In the genomic region with DNA sequence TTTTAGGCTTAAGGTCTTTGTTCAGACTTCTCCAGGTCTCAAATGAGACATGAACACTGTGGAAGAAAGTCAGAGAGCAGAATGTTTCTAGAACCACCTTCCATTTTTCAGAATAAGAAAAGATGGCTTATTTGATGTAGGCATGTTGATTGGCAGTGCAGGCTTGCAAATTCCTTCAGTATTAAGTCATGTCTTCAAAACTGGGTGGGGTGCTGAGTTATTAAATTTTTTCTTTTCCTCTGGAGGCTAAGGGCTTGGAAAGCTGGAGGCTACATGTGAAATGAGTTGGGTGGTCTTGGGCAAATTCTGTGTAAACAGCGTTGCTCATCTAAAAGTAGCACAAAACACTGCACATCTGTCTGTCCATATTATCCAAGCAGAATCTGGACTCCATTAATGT, we compare ENCODE assay signal across 21 cellular contexts.
DNase-seq lines count a peak whose midpoint lies in the region; ATAC-seq, FAIRE-seq and TF ChIP-seq lines count a peak whose summit lies in the region.
"Had no signal": no experiment of that assay in that cellular context is flagged by ENCODE, and none has a peak within 500 bp of the region (broad histone marks: within the 10 kb centered on the region; RNA-seq: fewer than 3 reads in every experiment).

No MANE protein-coding gene starts in this region.

- H3K9me3 ChIP-seq in K562 (replicated peaks; ENCODE audit: control insufficient read depth, insufficient read depth, low read depth, low read length) = no peaks in the 10 kb centered on the region
- no peaks in the 10 kb centered on the region for H3K9me3 ChIP-seq in HAP-1
- H3K9me3 ChIP-seq: stomach had no signal

- H3K9me1 ChIP-seq in K562 (ENCODE audit: control insufficient read depth, insufficient read depth, low read length) = no peaks in the 10 kb centered on the region

- no peaks in the 10 kb centered on the region for H4K20me1 ChIP-seq in K562 (replicated peaks; ENCODE audit: control insufficient read depth, insufficient read depth, low read length)

- H3K27ac ChIP-seq in K562 (ENCODE audit: extremely low read depth, low read depth, low read length) = no peak overlapping the region
- H3K27ac ChIP-seq: stomach had no signal

- no peak overlapping the region for H3K4me2 ChIP-seq in K562 (ENCODE audit: insufficient read depth, low read length)

- no peaks in the 10 kb centered on the region for H3K9me3 Mint-ChIP-seq in HFFc6

- H3K36me3 ChIP-seq in K562 (ENCODE audit: control insufficient read depth, insufficient read depth, low read length) (no peaks in the 10 kb centered on the region), HAP-1 (replicated peaks) (no peaks in the 10 kb centered on the region)
- H3K36me3 ChIP-seq: stomach had no signal

- peak; percentile 59 for DNase-seq in A172 (ENCODE audit: low spot score)
- no peak for DNase-seq in HFFc6
- no peak for DNase-seq in K562 (ENCODE audit: extremely low read depth in 1 of 4, low spot score in 3 of 4)
- peak; percentile 61 for DNase-seq in iris pigment epithelial cell (ENCODE audit: low read depth)
- DNase-seq in NCI-H1417 treated with DMSO at 0.1 percent for 48 hours (lab: John Stamatoyannopoulos, UW) = no peak
- no peak for DNase-seq in HAP-1 (ENCODE audit: low spot score in 2 of 2)
- DNase-seq in RCC 7860 (ENCODE audit: low spot score) = no peak
- DNase-seq: activated CD4-positive, alpha-beta T cell treated with anti-CD3 and anti-CD28 coated beads for 4 hours; activated naive CD8-positive, alpha-beta T cell treated with anti-CD3 and anti-CD28 coated beads, Interleukin-2, amount 50 U/mL, for 24 hours; activated T-cell treated with anti-CD3 and anti-CD28 coated beads for 4 hours; cerebellar nuclear complex; left colon; NCI-H1105; NK-92 treated with Interleukin-12 subunit alpha and Interleukin-12 subunit beta, amount 100 ng/mL, for 24 hours; SHP77; stimulated activated CD4-positive, alpha-beta T cell treated with anti-CD3 and anti-CD28 coated beads, Interleukin-12 subunit alpha, Interleukin-12 subunit beta, amount 100 ng/mL, for 4 hours; stomach; T-helper 9 cell had no signal

- no TSS peak for BruUV-seq in K562 (replicated peaks; lab: Mats Ljungman, UMichigan)

- H3K36me3 Mint-ChIP-seq in HFFc6 (ENCODE audit: low read depth) = no peaks in the 10 kb centered on the region; the same call in 1 of the 2 replicates

- no peak for TF ChIP-seq EP300 in K562 (IDR thresholded peaks at IDR 0.05; ENCODE audit: low read length)

- in situ Hi-C loops in K562 (cut with MboI) (no loop called here), HAP-1 (cut with MboI; ENCODE audit: low sequenced_read_pairs) (no loop called here)

- H3K27ac Mint-ChIP-seq in HFFc6 = peak overlapping the region; percentile 4; the same call in 1 of the 2 replicates
- H3K27ac Mint-ChIP-seq: activated naive CD8-positive, alpha-beta T cell treated with anti-CD3 and anti-CD28 coated beads, Interleukin-2, amount 50 U/mL, for 24 hours had no signal

- H2AFZ ChIP-seq in K562 (ENCODE audit: low read depth, low read length) = no peak overlapping the region

- no peak overlapping the region for H3K9ac ChIP-seq in K562 (ENCODE audit: insufficient read depth in 1 of 2, low read depth in 2 of 2, low read length in 2 of 2)

- intact Hi-C loops in K562 (cut with micrococcal nuclease) = no loop called here

- CTCF ChIA-PET in K562 (lab: Yijun Ruan, JAX; ENCODE audit: low intra/inter-chr PET ratio) = no interaction called here

- no peak for FAIRE-seq in K562 (lab: Jason Lieb, UNC)
- no peak for FAIRE-seq in RCC 7860 (lab: Jason Lieb, UNC)
- FAIRE-seq: urothelium cell line had no signal

- ATAC-seq in K562 = no peak
- ATAC-seq in GM21367 (IDR thresholded peaks at IDR 0.05; ENCODE audit: unreplicated experiment) = no peak
- ATAC-seq: activated naive CD8-positive, alpha-beta T cell treated with anti-CD3 and anti-CD28 coated beads, Interleukin-2, amount 50 U/mL, for 24 hours; left colon had no signal

- POLR2A ChIA-PET in K562 (lab: Yijun Ruan, JAX) = no interaction called here

- peak overlapping the region; percentile 29; the same call in 1 of the 2 replicates for H3K4me3 Mint-ChIP-seq in HFFc6
- H3K4me3 Mint-ChIP-seq: activated naive CD8-positive, alpha-beta T cell treated with anti-CD3 and anti-CD28 coated beads, Interleukin-2, amount 50 U/mL, for 24 hours had no signal

- TF ChIP-seq CTCF in HFFc6 (IDR thresholded peaks at IDR 0.05) = no peak
- TF ChIP-seq CTCF in K562 (IDR thresholded peaks at IDR 0.05 in 2 of 3, conservative IDR thresholded peaks at IDR 0.05 in 1 of 3; ENCODE audit: insufficient read depth in 2 of 3, low read depth in 1 of 3, low read length in 3 of 3) = no peak

- H3K27me3 ChIP-seq in K562 (ENCODE audit: control insufficient read depth in 2 of 2, insufficient read depth in 2 of 2, low read length in 2 of 2) = no peaks in the 10 kb centered on the region
- H3K27me3 ChIP-seq in HAP-1 (ENCODE audit: low read depth) = no peaks in the 10 kb centered on the region
- H3K27me3 ChIP-seq: stomach had no signal

- no peak for TF ChIP-seq POLR2A in K562 (conservative IDR thresholded peaks at IDR 0.05)

- no peaks in the 10 kb centered on the region for H3K27me3 Mint-ChIP-seq in HFFc6 (ENCODE audit: insufficient read depth)
- H3K27me3 Mint-ChIP-seq: activated naive CD8-positive, alpha-beta T cell treated with anti-CD3 and anti-CD28 coated beads, Interleukin-2, amount 50 U/mL, for 24 hours; IgD-negative memory B cell had no signal

- WGBS in K562 (ENCODE audit: insufficient coverage, low coverage, missing lambda C conversion rate) = 64% methylated on average over 1 of the region's 1 CpG

- H3K4me1 Mint-ChIP-seq in HFFc6 (ENCODE audit: low read depth) = peaks cover 59% of the 10 kb centered on the region

- TF ChIP-seq RAD21 in K562 (CRISPR knock-in tag; conservative IDR thresholded peaks at IDR 0.05 in 1 of 2, IDR thresholded peaks at IDR 0.05 in 1 of 2) = no peak

- H3K79me2 ChIP-seq in K562 (ENCODE audit: control insufficient read depth, insufficient read depth, low read length) = no peaks in the 10 kb centered on the region

- H3K4me3 ChIP-seq in K562 (no peak overlapping the region), HAP-1 (no peak overlapping the region)
- H3K4me3 ChIP-seq: stomach had no signal

- H3K4me1 ChIP-seq in K562 (replicated peaks in 1 of 2; ENCODE audit: control insufficient read depth in 2 of 2, insufficient read depth in 2 of 2, low read length in 2 of 2) (peaks cover 0 to 5% of the 10 kb centered on the region in 2 experiments; a peak in 3 of 5 replicates), HAP-1 (0 out of 2 replicates have a peak, but pooled peaks cover 2% of the 10 kb centered on the region)

TF ChIP-seq in K562, 482 proteins besides CTCF, POLR2A, EP300 and RAD21:
- no peak for TF ChIP-seq DACH1 (IDR thresholded peaks at IDR 0.05; ENCODE audit: partially characterized antibody)
- TF ChIP-seq, protein P1, sequence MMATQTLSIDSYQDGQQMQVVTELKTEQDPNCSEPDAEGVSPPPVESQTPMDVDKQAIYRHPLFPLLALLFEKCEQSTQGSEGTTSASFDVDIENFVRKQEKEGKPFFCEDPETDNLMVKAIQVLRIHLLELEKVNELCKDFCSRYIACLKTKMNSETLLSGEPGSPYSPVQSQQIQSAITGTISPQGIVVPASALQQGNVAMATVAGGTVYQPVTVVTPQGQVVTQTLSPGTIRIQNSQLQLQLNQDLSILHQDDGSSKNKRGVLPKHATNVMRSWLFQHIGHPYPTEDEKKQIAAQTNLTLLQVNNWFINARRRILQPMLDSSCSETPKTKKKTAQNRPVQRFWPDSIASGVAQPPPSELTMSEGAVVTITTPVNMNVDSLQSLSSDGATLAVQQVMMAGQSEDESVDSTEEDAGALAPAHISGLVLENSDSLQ (IDR thresholded peaks at IDR 0.05) = peak; percentile 42; the same call in 1 of the 2 replicates

Comparison
In these comparisons a context has a peak if more than half of its experiments do, and no peak if none do; other contexts are left out.
1. DNase-seq: peak in A172 (single experiment) and iris pigment epithelial cell (single experiment); none in HFFc6 (single experiment), K562 (0 of 4), NCI-H1417 treated with DMSO at 0.1 percent for 48 hours (single experiment), HAP-1 (0 of 2) and RCC 7860 (single experiment).